In genomic region chr5:99386406-99387075, GRCh38 we compare ENCODE assay signal across 31 cellular contexts.
"Had no signal": no experiment of that assay in that cellular context is flagged by ENCODE, and none has a peak within 500 bp of the region (broad histone marks: within the 10 kb centered on the region; RNA-seq: fewer than 3 reads in every experiment).

No MANE protein-coding gene starts in this region.

- H3K4me3 ChIP-seq: Peyer's patch, SJSA1 had no signal

- H3K9ac ChIP-seq: SK-N-SH had no signal

- H3K36me3 ChIP-seq: brain microvascular endothelial cell, Peyer's patch, SJSA1 had no signal

- DNase-seq: activated B cell treated with CpG ODN at 0.5 μM for 24 hours; activated CD4-positive, alpha-beta memory T cell treated with anti-CD3 and anti-CD28 coated beads, Interleukin-2, amount 10 ng/mL, durations not matched to agents 7 days and 5 days; activated CD4-positive, alpha-beta T cell treated with anti-CD3 and anti-CD28 coated beads for 4 hours; activated CD4-positive, alpha-beta T cell treated with anti-CD3 and anti-CD28 coated beads, Interleukin-2, amount 50 U/mL, for 1 hour; activated CD4-positive, CD25-positive, alpha-beta regulatory T cell treated with anti-CD3 and anti-CD28 coated beads, Interleukin-2, amount 50 U/mL, for 72 hours; activated CD8-positive, alpha-beta memory T cell treated with anti-CD3 and anti-CD28 coated beads for 24 hours; activated CD8-positive, alpha-beta memory T cell treated with anti-CD3 and anti-CD28 coated beads, Interleukin-2, amount 10 ng/mL, durations not matched to agents 7 days and 5 days; activated CD8-positive, alpha-beta memory T cell treated with anti-CD3 and anti-CD28 coated beads, Interleukin-2, amount 50 U/mL, for 48 hours; activated effector memory CD4-positive, alpha-beta T cell treated with Interleukin-2 at 50 U/mL for 16 hours; activated naive CD4-positive, alpha-beta T cell; activated naive CD4-positive, alpha-beta T cell treated with anti-CD3 and anti-CD28 coated beads, Interleukin-2, amount 50 U/mL, for 16 hours; activated naive CD8-positive, alpha-beta T cell treated with anti-CD3 and anti-CD28 coated beads for 36 hours; activated T-cell treated with anti-CD3 and anti-CD28 coated beads, Interleukin-2, amount 50 U/mL, for 48 hours; amniotic stem cell; aorta; brain microvascular endothelial cell; central memory CD4-positive, alpha-beta T cell; Karpas-422; NCI-H1105; NCI-H1436; NCI-H1694; NCI-H2029; NCI-H510A; NCI-H526; NCI-H774; PC-3; Peyer's patch; RPMI8226; SHP77 treated with DMSO at 0.1 percent for 48 hours; SK-N-SH had no signal

- H3K9me3 ChIP-seq: Peyer's patch, SK-N-SH had no signal

- H3K4me1 ChIP-seq: Peyer's patch, SJSA1 had no signal

- H3K4me2 ChIP-seq: SK-N-SH had no signal

- H3K27me3 ChIP-seq: brain microvascular endothelial cell, Peyer's patch, SJSA1 had no signal

- H3K27ac ChIP-seq: brain microvascular endothelial cell, Peyer's patch, SJSA1 had no signal
